9 cellular contexts compared by ENCODE assay signal in the genomic region with DNA sequence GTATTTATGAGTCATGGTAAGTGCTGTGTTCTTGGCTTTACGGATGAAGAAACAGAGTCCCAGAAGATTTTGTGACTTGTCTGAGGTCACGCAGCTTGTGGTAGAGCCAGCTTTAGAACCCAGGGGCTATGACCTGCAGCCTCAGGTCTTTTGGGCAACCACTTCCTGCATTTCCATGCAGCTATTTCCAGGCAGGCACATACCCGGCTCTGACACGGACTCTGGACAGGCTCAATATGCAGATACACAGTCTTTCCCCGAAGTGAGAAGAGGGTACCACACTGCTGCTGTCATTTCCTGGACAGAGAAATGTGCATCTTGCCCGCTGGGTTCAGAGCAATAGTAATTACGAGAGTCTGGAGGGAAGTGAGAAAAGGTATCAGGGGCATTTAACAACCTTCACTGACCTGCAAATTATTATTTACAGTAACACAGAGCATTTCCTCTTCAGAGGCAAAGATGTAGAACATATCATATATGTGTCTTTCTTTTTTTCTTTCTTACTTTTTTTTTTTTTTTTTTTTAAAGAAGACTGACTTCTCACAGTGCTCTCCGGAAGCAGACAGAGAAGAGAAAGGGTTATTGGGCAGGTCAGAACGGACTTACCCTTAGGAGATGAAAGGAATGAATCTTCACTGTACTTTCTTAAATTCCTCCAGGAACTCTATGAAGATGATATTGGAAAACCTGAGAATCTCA.
DNase-seq lines count a peak whose midpoint lies in the region; ATAC-seq and TF ChIP-seq lines count a peak whose summit lies in the region.
"Had no signal": no experiment of that assay in that cellular context is flagged by ENCODE, and none has a peak within 500 bp of the region (broad histone marks: within the 10 kb centered on the region; RNA-seq: fewer than 3 reads in every experiment).

No MANE protein-coding gene starts in this region.

- WGBS in neuronal stem cell (ENCODE audit: extremely low coverage in 2 of 2, insufficient read length in 2 of 2, insufficient replicate concordance in 1 of 2), 2 donors = no CpG with 5 or more reads among the region's 9 CpGs

- no peak overlapping the region for H4K91ac ChIP-seq in neuronal stem cell (ENCODE audit: low read depth, low read length, poor library complexity)

- H2AFZ ChIP-seq in neuronal stem cell (ENCODE audit: low read length) = no peak overlapping the region

- no peak overlapping the region for H3K18ac ChIP-seq in neuronal stem cell (ENCODE audit: low read length)

- no peak overlapping the region for H2BK5ac ChIP-seq in neuronal stem cell (ENCODE audit: low read length)

- no peak overlapping the region for H3K14ac ChIP-seq in neuronal stem cell (ENCODE audit: low read length)

- in situ Hi-C loops in KBM-7 (cut with MboI; ENCODE audit: low pct_unique_long_range_greater_than_20kb, low sequenced_read_pairs) = no loop called here

- no peak overlapping the region for H2AK5ac ChIP-seq in neuronal stem cell (ENCODE audit: low read depth, low read length)

- TF ChIP-seq CTCF in GM12865 (IDR thresholded peaks at IDR 0.05; ENCODE audit: insufficient read depth, low read depth, low read length, missing control alignments) (no peak), left ventricle myocardium inferior (IDR thresholded peaks at IDR 0.05; ENCODE audit: borderline replicate concordance) (no peak)

- ATAC-seq in GM21526 (IDR thresholded peaks at IDR 0.05; ENCODE audit: low FRiP score, unreplicated experiment) = peak; percentile 98

- no peak overlapping the region for H3K23ac ChIP-seq in neuronal stem cell (ENCODE audit: low read depth, low read length, poor library complexity)

- H3K9ac ChIP-seq in neuronal stem cell (ENCODE audit: low read depth, low read length, poor library complexity) = no peak overlapping the region

- H3K4me1 ChIP-seq in left ventricle myocardium inferior = peaks cover 7% of the 10 kb centered on the region
- no peaks in the 10 kb centered on the region for H3K4me1 ChIP-seq in neuronal stem cell (ENCODE audit: control insufficient read depth in 2 of 2, insufficient read depth in 1 of 2, low read depth in 1 of 2, low read length in 2 of 2)

- H2BK12ac ChIP-seq in neuronal stem cell (ENCODE audit: low read length) = no peak overlapping the region

- no peak overlapping the region for H2BK15ac ChIP-seq in neuronal stem cell (ENCODE audit: low read length)

- DNase-seq in GM12865 (ENCODE audit: low read depth) (peak; percentile 88), KBM-7 (peak; percentile 82), left ventricle myocardium inferior (no peak), neuronal stem cell (ENCODE audit: low spot score) (no peak), OCI-M2 (lab: John Stamatoyannopoulos, UW; ENCODE audit: unreplicated experiment) (no peak)
- DNase-seq in activated T-helper 9 cell treated with anti-CD3 and anti-CD28 coated beads, Interleukin-2, amount 50 U/mL, for 16 hours (ENCODE audit: low read depth) = peak; percentile 4
- peak; percentile 65 to 70 for DNase-seq in stimulated activated CD8-positive, alpha-beta memory T cell treated with anti-CD3 and anti-CD28 coated beads, Interleukin-15, amount 100 ng/mL, for 48 hours (ENCODE audit: low read depth in 2 of 2)

- H3K79me1 ChIP-seq in neuronal stem cell (ENCODE audit: low read depth, low read length) = no peaks in the 10 kb centered on the region

- H3K4me3 ChIP-seq in GM12865 (ENCODE audit: low read depth, low read length) (no peak overlapping the region), left ventricle myocardium inferior (no peak overlapping the region), neuronal stem cell (ENCODE audit: low read length in 2 of 2) (no peak overlapping the region)

- H3K9me3 ChIP-seq in left ventricle myocardium inferior (replicated peaks) (peaks cover 7% of the 10 kb centered on the region), neuronal stem cell (replicated peaks in 1 of 2; ENCODE audit: control insufficient read depth in 2 of 2, insufficient read depth in 1 of 2, low read depth in 1 of 2, low read length in 2 of 2) (no peaks in the 10 kb centered on the region)

- no peak overlapping the region for H4K8ac ChIP-seq in neuronal stem cell (ENCODE audit: low read depth, low read length)

- intact Hi-C loops in left ventricle myocardium inferior (cut with micrococcal nuclease) = no loop called here

- no peak overlapping the region for H2BK120ac ChIP-seq in neuronal stem cell (ENCODE audit: low read depth, low read length)

- H3K36me3 ChIP-seq in left ventricle myocardium inferior (no peaks in the 10 kb centered on the region), neuronal stem cell (replicated peaks in 1 of 2; ENCODE audit: control insufficient read depth in 2 of 2, insufficient read depth in 2 of 2, low read length in 2 of 2) (no peaks in the 10 kb centered on the region)

- no peak overlapping the region for H3K4ac ChIP-seq in neuronal stem cell (ENCODE audit: low read length)

- H3K27me3 ChIP-seq in left ventricle myocardium inferior (ENCODE audit: low read depth) (no peaks in the 10 kb centered on the region), neuronal stem cell (ENCODE audit: control insufficient read depth in 3 of 3, insufficient read depth in 3 of 3, low read depth in 1 of 3, low read length in 3 of 3) (no peaks in the 10 kb centered on the region)

- H3K27ac ChIP-seq in left ventricle myocardium inferior (replicated peaks) (no peak overlapping the region), neuronal stem cell (replicated peaks; ENCODE audit: low read length) (no peak overlapping the region)
- H3K27ac ChIP-seq: dorsolateral prefrontal cortex had no signal

- H3K4me2 ChIP-seq in neuronal stem cell (ENCODE audit: insufficient read depth, low read length, poor library complexity, severe bottlenecking) = no peak overlapping the region

Comparison
In these comparisons a context has a peak if more than half of its experiments do, and no peak if none do; other contexts are left out.
1. DNase-seq: peak in GM12865 (single experiment), KBM-7 (single experiment), activated T-helper 9 cell treated with anti-CD3 and anti-CD28 coated beads, Interleukin-2, amount 50 U/mL, for 16 hours (single experiment) and stimulated activated CD8-positive, alpha-beta memory T cell treated with anti-CD3 and anti-CD28 coated beads, Interleukin-15, amount 100 ng/mL, for 48 hours (2 of 2); none in left ventricle myocardium inferior (single experiment), neuronal stem cell (single experiment) and OCI-M2 (single experiment).